1 cellular context compared by ENCODE assay signal in genomic region chr7:138890782-138891445, GRCh38.
TF ChIP-seq lines count a peak whose summit lies in the region.

No MANE protein-coding gene starts in this region.

TF ChIP-seq in SK-N-SH, 30 proteins besides CTCF, POLR2A, EP300 and RAD21 (continued from another document):
- TF ChIP-seq ZBTB33 (IDR thresholded peaks at IDR 0.05; ENCODE audit: borderline replicate concordance, low read depth) (no peak), EZH2phosphoT487 (IDR thresholded peaks at IDR 0.05; ENCODE audit: borderline replicate concordance, low read depth) (no peak), IRF3 (IDR thresholded peaks at IDR 0.05; ENCODE audit: low read depth, low read length) (no peak), RXRA (IDR thresholded peaks at IDR 0.05; ENCODE audit: borderline replicate concordance, low read depth) (peak; percentile 56; the same call in 1 of the 2 replicates), SMC3 (IDR thresholded peaks at IDR 0.05; ENCODE audit: low read depth, low read length) (no peak)
TF ChIP-seq in SK-N-SH: peak in this region for 8.
